ENCODE assay signal across 1 cellular context in genomic region chr22:35422936-35423335, GRCh38.
TF ChIP-seq lines count a peak whose summit lies in the region.

No MANE protein-coding gene starts in this region.

TF ChIP-seq in WTC11, 78 proteins besides CTCF, POLR2A, EP300 and RAD21 (continued from another document):
- TF ChIP-seq NFYB (CRISPR knock-in tag; conservative IDR thresholded peaks at IDR 0.05; ENCODE audit: low read depth) (no peak), MAX (CRISPR knock-in tag; IDR thresholded peaks at IDR 0.05) (no peak), TP53 (CRISPR knock-in tag; IDR thresholded peaks at IDR 0.05) (no peak)
